In genomic region chr19:48506138-48506733, GRCh38 we compare ENCODE assay signal across 9 cellular contexts. TPM values are rescaled to one million over a fixed set of nuclear protein-coding genes. Genes with fewer than 3 reads are reported as not detected.
DNase-seq lines count a peak whose midpoint lies in the region; ATAC-seq and TF ChIP-seq lines count a peak whose summit lies in the region.
"Had no signal": no experiment of that assay in that cellular context is flagged by ENCODE, and none has a peak within 500 bp of the region (broad histone marks: within the 10 kb centered on the region; RNA-seq: fewer than 3 reads in every experiment).

No MANE protein-coding gene starts in this region.

- no peak overlapping the region for H3K4me3 ChIP-seq in CD8-positive, alpha-beta T cell (ENCODE audit: low read depth, low read length)
- H3K4me3 ChIP-seq in fibroblast of mammary gland (ENCODE audit: control insufficient read depth, low read depth, low read length): no peak overlapping the region
- no peak overlapping the region for H3K4me3 ChIP-seq in suprapubic skin
- H3K4me3 ChIP-seq: upper lobe of left lung had no signal

- no peaks in the 10 kb centered on the region for H3K79me1 ChIP-seq in H9 (ENCODE audit: insufficient read depth, low read depth, low read length, poor library complexity, severe bottlenecking)

- H4K5ac ChIP-seq in H9 (ENCODE audit: insufficient read length, low read depth, low read length): no peak overlapping the region

- WGBS in H9 (ENCODE audit: extremely low coverage, insufficient read length, low lambda C conversion rate): no CpG with 5 or more reads among the region's 5 CpGs
- WGBS in suprapubic skin: 86% methylated on average over 5 of the region's 5 CpGs

- H4K91ac ChIP-seq in H9 (ENCODE audit: insufficient read length, low read depth, low read length): no peak overlapping the region

- CTCF ChIA-PET in CD8-positive, alpha-beta T cell (lab: Charles Lee): interaction anchor here (0.6 to 6.5 kb wide), 17 partner anchors 10 to 857 kb away, joined by 3 to 86 read pairs (median 4); no protein-coding TSS in a partner anchor

- intact Hi-C loops in CD8-positive, alpha-beta T cell (cut with DNase I, micrococcal nuclease): loop anchor here (1.0 kb wide), 3 partner anchors 78 to 102 kb away; no protein-coding TSS in a partner anchor

- no peak overlapping the region for H2AK5ac ChIP-seq in H9 (ENCODE audit: insufficient read length, low read length)

- no peak overlapping the region for H3K27ac Mint-ChIP-seq in CD8-positive, alpha-beta T cell
- H3K27ac Mint-ChIP-seq in H9: no peak overlapping the region

- H3T11ph ChIP-seq in H9 (ENCODE audit: low read length): no peak overlapping the region

- H3K27ac ChIP-seq in CD8-positive, alpha-beta T cell (ENCODE audit: low read depth, low read length): no peak overlapping the region
- H3K27ac ChIP-seq in H9 (ENCODE audit: insufficient read length, low read depth, low read length): no peak overlapping the region
- no peak overlapping the region for H3K27ac ChIP-seq in suprapubic skin
- H3K27ac ChIP-seq: upper lobe of left lung had no signal

- no peak overlapping the region for H2BK12ac ChIP-seq in H9 (ENCODE audit: insufficient read length, low read depth, low read length)

- POLR2A ChIA-PET in CD8-positive, alpha-beta T cell (lab: Charles Lee): interaction anchor here (0.6 to 1.0 kb wide), 3 partner anchors 75 to 112 kb away, joined by 3 to 6 read pairs (median 5); no protein-coding TSS in a partner anchor

- H3K56ac ChIP-seq in H9 (ENCODE audit: insufficient read length, low read depth, low read length): no peak overlapping the region

- peaks cover 20% of the 10 kb centered on the region for H3K4me1 Mint-ChIP-seq in CD8-positive, alpha-beta T cell (ENCODE audit: low read depth)
- H3K4me1 Mint-ChIP-seq in H9: peaks cover 16 to 25% of the 10 kb centered on the region in 2 experiments

- no peak overlapping the region for H3K14ac ChIP-seq in H9 (ENCODE audit: insufficient read depth, low read length)

- no peaks in the 10 kb centered on the region for H3K27me3 ChIP-seq in CD8-positive, alpha-beta T cell (ENCODE audit: insufficient read depth, low read length)
- H3K27me3 ChIP-seq in H9 (ENCODE audit: insufficient read depth, low read length): no peaks in the 10 kb centered on the region
- peaks cover 10% of the 10 kb centered on the region for H3K27me3 ChIP-seq in suprapubic skin

- no peak overlapping the region for H3K4me2 ChIP-seq in H9 (ENCODE audit: insufficient read depth, insufficient read length, low read length)

- no peak overlapping the region for H2BK5ac ChIP-seq in H9 (ENCODE audit: insufficient read length, low read length)

- peaks cover 17% of the 10 kb centered on the region for H3K4me1 ChIP-seq in CD8-positive, alpha-beta T cell (ENCODE audit: insufficient read depth, low read length)
- H3K4me1 ChIP-seq in H9 (ENCODE audit: insufficient read depth, low read length) (no peaks in the 10 kb centered on the region), suprapubic skin (peaks cover 20% of the 10 kb centered on the region)

- H3K9ac ChIP-seq in H9 (ENCODE audit: extremely low read depth, insufficient read length, low read length): no peak overlapping the region

- no peak overlapping the region for H2BK20ac ChIP-seq in H9 (ENCODE audit: low read depth, low read length, poor library complexity, severe bottlenecking)

- TF ChIP-seq CTCF in CD8-positive, alpha-beta T cell (IDR thresholded peaks at IDR 0.05): peak; percentile 63
- TF ChIP-seq CTCF in H9 (conservative IDR thresholded peaks at IDR 0.05) (peak; percentile 74), fibroblast of mammary gland (conservative IDR thresholded peaks at IDR 0.05; ENCODE audit: control insufficient read depth, insufficient read depth, low read depth, low read length) (peak; percentile 57), suprapubic skin (IDR thresholded peaks at IDR 0.05) (peak; percentile 29 to 40)

- TF ChIP-seq EP300 in suprapubic skin (IDR thresholded peaks at IDR 0.05): no peak

- no peak overlapping the region for H3K4me3 Mint-ChIP-seq in CD8-positive, alpha-beta T cell
- H3K4me3 Mint-ChIP-seq in H9: no peak overlapping the region

- no peak overlapping the region for H2BK120ac ChIP-seq in H9 (ENCODE audit: low read depth, low read length, poor library complexity, severe bottlenecking)

- H3K9me3 Mint-ChIP-seq in CD8-positive, alpha-beta T cell: no peaks in the 10 kb centered on the region
- no peaks in the 10 kb centered on the region for H3K9me3 Mint-ChIP-seq in H9

- no peaks in the 10 kb centered on the region for H3K27me3 Mint-ChIP-seq in CD8-positive, alpha-beta T cell (ENCODE audit: low read depth)
- peaks cover 6% of the 10 kb centered on the region for H3K27me3 Mint-ChIP-seq in H9 (ENCODE audit: low read depth)

- no peak for TF ChIP-seq POLR2A in suprapubic skin (IDR thresholded peaks at IDR 0.05)

- H3K18ac ChIP-seq in H9 (ENCODE audit: insufficient read length, low read depth, low read length): no peak overlapping the region

- no peak overlapping the region for H3K23ac ChIP-seq in H9 (ENCODE audit: insufficient read length, low read depth, low read length)

- H3K23me2 ChIP-seq in H9 (ENCODE audit: insufficient read length, low read depth, low read length, poor library complexity, severe bottlenecking): peaks cover 18% of the 10 kb centered on the region

- no peak overlapping the region for H2BK15ac ChIP-seq in H9 (ENCODE audit: low read depth, low read length)

- H3K9me3 ChIP-seq in CD8-positive, alpha-beta T cell (ENCODE audit: low read length): no peaks in the 10 kb centered on the region
- no peaks in the 10 kb centered on the region for H3K9me3 ChIP-seq in H9 (ENCODE audit: control insufficient read depth, low read depth, low read length)
- no peaks in the 10 kb centered on the region for H3K9me3 ChIP-seq in suprapubic skin
- H3K9me3 ChIP-seq: upper lobe of left lung had no signal

- no peak overlapping the region for H2AFZ ChIP-seq in H9 (ENCODE audit: low read length)

- no peaks in the 10 kb centered on the region for H3K36me3 ChIP-seq in CD8-positive, alpha-beta T cell (ENCODE audit: insufficient read depth, low read length)
- no peaks in the 10 kb centered on the region for H3K36me3 ChIP-seq in suprapubic skin
- H3K36me3 ChIP-seq: upper lobe of left lung had no signal

- H3K4ac ChIP-seq in H9 (ENCODE audit: low read depth, low read length): no peak overlapping the region

- ATAC-seq in CD8-positive, alpha-beta T cell: peak; percentile 8
- ATAC-seq in HG03045 (IDR thresholded peaks at IDR 0.05; ENCODE audit: unreplicated experiment) (no peak), HG03342 (IDR thresholded peaks at IDR 0.05; ENCODE audit: unreplicated experiment) (no peak)

- H3K36me3 Mint-ChIP-seq in CD8-positive, alpha-beta T cell: peaks cover 22% of the 10 kb centered on the region
- H3K36me3 Mint-ChIP-seq in H9 (ENCODE audit: insufficient read depth in 1 of 3, low read depth in 3 of 3): peaks cover 0 to 5% (median 0%) of the 10 kb centered on the region in 3 experiments; a peak in 1 of 7 replicates

- DNase-seq in CD8-positive, alpha-beta T cell: peak in 1 of 7 experiments; percentile 58
- DNase-seq in H9 (peak; percentile 33), RPMI7951 (ENCODE audit: low read depth) (peak; percentile 60), fibroblast of mammary gland (ENCODE audit: low read depth) (peak; percentile 65), suprapubic skin (ENCODE audit: low spot score in 2 of 2) (no peak)
- no peak for DNase-seq in NK-92 treated with Interleukin-12 subunit alpha and Interleukin-12 subunit beta, amount 100 ng/mL, for 24 hours (lab: John Stamatoyannopoulos, UW)
- DNase-seq: upper lobe of left lung had no signal

- no peaks in the 10 kb centered on the region for H3K79me2 ChIP-seq in H9 (ENCODE audit: insufficient read depth, low read length)

- no peaks in the 10 kb centered on the region for H4K20me1 ChIP-seq in H9 (ENCODE audit: control insufficient read depth, insufficient read depth, insufficient read length)

- no peak overlapping the region for H4K8ac ChIP-seq in H9 (replicated peaks; ENCODE audit: insufficient read length, low read depth, low read length)

RNA-seq across cellular contexts. Expression of gene LMTK3, which starts 5.4 kb away (rescaled TPM):
- 10 to 100 TPM; 13.7 to 16.9 TPM for total RNA-seq in CD8-positive, alpha-beta T cell
- total RNA-seq in H9 (2021) (14.4 and 15.2 TPM in 2 replicates), suprapubic skin (1 to 10 TPM; 1.3 to 3.5 (median 1.6) TPM)
- total RNA-seq in RPMI7951 (2014; rRNA removed; shearing (Covaris generic)): not detected in 2 replicates

RNA-seq across cellular contexts. Expression of gene CYTH2, which starts 37.1 kb away (rescaled TPM):
- total RNA-seq in CD8-positive, alpha-beta T cell: 10 to 100 TPM; 30.9 to 32.3 TPM
- total RNA-seq in H9 (2021) (97.1 and 103 TPM in 2 replicates), suprapubic skin (10 to 100 TPM; 54.9 to 86.5 (median 63.2) TPM)
- 39.0 and 74.3 TPM in 2 replicates for total RNA-seq in RPMI7951 (2014; rRNA removed; shearing (Covaris generic))

RNA-seq across cellular contexts. Expression of gene SULT2B1, which starts 45.7 kb away (rescaled TPM):
- not detected for total RNA-seq in CD8-positive, alpha-beta T cell
- total RNA-seq in H9 (2021): 1.3 and 1.7 TPM in 2 replicates
- total RNA-seq in RPMI7951 (2014; rRNA removed; shearing (Covaris generic)): 0.39 TPM in 1 of 2 replicates, not detected in the other
- total RNA-seq in suprapubic skin: 100 to 1,000 TPM in 2 of 4 donors, 10 to 100 TPM in 2; 26.0 to 162 (median 122) TPM

RNA-seq across cellular contexts. Expression of gene KCNJ14, which starts 50.9 kb away (rescaled TPM):
- 1 to 10 TPM; 3.7 to 3.9 TPM for total RNA-seq in CD8-positive, alpha-beta T cell
- total RNA-seq in H9 (2021) (1.1 and 1.2 TPM in 2 replicates), suprapubic skin (1 to 10 TPM; 4.2 to 4.7 (median 4.6) TPM)
- total RNA-seq in RPMI7951 (2014; rRNA removed; shearing (Covaris generic)): 0.48 and 1.1 TPM in 2 replicates

Comparison
In these comparisons a context has a peak if more than half of its experiments do, and no peak if none do; other contexts are left out.
1. DNase-seq: peak in H9 (single experiment), RPMI7951 (single experiment) and fibroblast of mammary gland (single experiment); none in suprapubic skin (0 of 2) and NK-92 treated with Interleukin-12 subunit alpha and Interleukin-12 subunit beta, amount 100 ng/mL, for 24 hours (single experiment).
2. RNA of gene SULT2B1, which starts 45.7 kb away (total RNA-seq): 26.0 to 162 TPM in suprapubic skin; 1.3 to 1.7 TPM in H9, 0.39 TPM in RPMI7951 and not detected in CD8-positive, alpha-beta T cell; every median in the first group is over 10 times any median in the second.
3. Peak in every context shown above with its lines, with median percentiles within 50 percentile points of each other: CTCF ChIP-seq.